8 cellular contexts compared by ENCODE assay signal in the genomic region with DNA sequence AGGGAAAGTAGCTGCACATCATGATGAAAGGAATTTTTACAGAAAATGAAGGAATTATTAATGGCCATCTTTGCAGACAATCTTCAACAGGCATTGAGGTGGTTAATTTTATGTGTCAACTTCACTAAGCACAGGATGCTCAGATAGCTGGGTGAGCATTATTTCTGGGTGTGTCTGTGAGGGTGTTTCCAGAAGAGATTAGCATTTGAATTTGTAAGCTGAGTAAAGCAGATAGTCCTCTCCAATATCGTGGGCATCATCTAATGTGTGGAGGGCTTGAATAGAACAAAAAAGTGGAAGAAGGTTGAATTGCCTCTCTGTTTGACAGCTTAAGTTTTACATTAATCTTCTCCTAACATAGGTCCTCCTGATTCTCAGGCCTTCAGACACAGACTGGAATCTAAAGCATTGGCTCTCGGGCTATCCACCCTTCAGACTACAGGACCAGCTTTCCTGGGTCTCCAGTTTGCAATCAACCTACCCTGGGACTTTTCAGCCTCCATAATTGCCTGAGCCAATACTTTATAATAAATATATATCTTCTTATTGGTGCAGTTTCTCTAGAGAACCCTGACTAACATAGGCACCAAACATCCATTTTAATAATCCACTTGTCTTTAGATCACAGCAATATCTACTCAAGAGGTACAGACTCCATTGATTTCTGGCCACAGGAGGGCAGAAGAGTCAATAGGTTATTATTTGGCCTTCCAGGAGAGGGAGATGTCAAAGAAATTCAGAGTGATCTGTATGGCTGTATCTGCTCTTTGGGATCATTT. TPM values are rescaled to one million over a fixed set of nuclear protein-coding genes. Genes with fewer than 3 reads are reported as not detected.
DNase-seq lines count a peak whose midpoint lies in the region; ATAC-seq, FAIRE-seq and TF ChIP-seq lines count a peak whose summit lies in the region.

No MANE protein-coding gene starts in this region.

- no peaks in the 10 kb centered on the region; the same call in 1 of the 2 replicates for H3K9me3 ChIP-seq in PC-9 (ENCODE audit: insufficient read depth, low read depth)
- H3K9me3 ChIP-seq in endothelial cell of umbilical vein (replicated peaks; ENCODE audit: control insufficient read depth, insufficient read depth, low read length), result no peaks in the 10 kb centered on the region

- no peak overlapping the region for H3K4me3 ChIP-seq in PC-9
- H3K4me3 ChIP-seq in endothelial cell of umbilical vein (replicated peaks in 1 of 3; ENCODE audit: insufficient read depth in 1 of 3, low read depth in 1 of 3, low read length in 3 of 3), result no peak overlapping the region

- H3K36me3 Mint-ChIP-seq in naive thymus-derived CD8-positive, alpha-beta T cell, result no peaks in the 10 kb centered on the region
- H3K36me3 Mint-ChIP-seq in mesothelial cell of epicardium, result no peaks in the 10 kb centered on the region

- H4K20me1 ChIP-seq in PC-9 (ENCODE audit: insufficient read depth) (no peaks in the 10 kb centered on the region), endothelial cell of umbilical vein (replicated peaks; ENCODE audit: control insufficient read depth, extremely low read depth, insufficient read depth, low read length) (no peaks in the 10 kb centered on the region)

- peaks cover 0 to 8% (median 1%) of the 10 kb centered on the region in 5 donors for H3K27me3 Mint-ChIP-seq in naive thymus-derived CD8-positive, alpha-beta T cell
- no peaks in the 10 kb centered on the region for H3K27me3 Mint-ChIP-seq in mesothelial cell of epicardium (ENCODE audit: low read depth)

- TF ChIP-seq CTCF in GM13977 (IDR thresholded peaks at IDR 0.05; ENCODE audit: extremely low read depth, insufficient read depth, missing control alignments) (peak; percentile 18), PC-9 (conservative IDR thresholded peaks at IDR 0.05) (peak; percentile 77), endothelial cell of umbilical vein (IDR thresholded peaks at IDR 0.05; ENCODE audit: extremely low read depth in 1 of 2, insufficient read depth in 1 of 2, low read depth in 1 of 2, low read length in 2 of 2) (peak in 1 of 2 donors; percentile 17), mesothelial cell of epicardium (IDR thresholded peaks at IDR 0.05; ENCODE audit: unreplicated experiment) (no peak)

- no peak for FAIRE-seq in endothelial cell of umbilical vein (lab: Jason Lieb, UNC)

- no peak overlapping the region for H3K27ac Mint-ChIP-seq in naive thymus-derived CD8-positive, alpha-beta T cell
- no peak overlapping the region for H3K27ac Mint-ChIP-seq in mesothelial cell of epicardium

- in situ Hi-C loops in GM13977 (cut with MboI; ENCODE audit: low pct_unique_long_range_greater_than_20kb, low sequenced_read_pairs, unreplicated experiment), result no loop called here

- intact Hi-C loops in PC-9 (cut with micrococcal nuclease; ENCODE audit: unreplicated experiment) (no loop called here), endothelial cell of umbilical vein (cut with micrococcal nuclease) (loop anchor here (1.0 to 10.0 kb wide), 2 partner anchors 133 to 483 kb away; no protein-coding TSS in a partner anchor)

- no peaks in the 10 kb centered on the region for H3F3A ChIP-seq in PC-9 (ENCODE audit: insufficient read depth, low read depth)

- H3K27ac ChIP-seq in PC-9 (no peak overlapping the region), endothelial cell of umbilical vein (ENCODE audit: insufficient read depth, low read depth, low read length) (no peak overlapping the region)

- BruUV-seq in PC-9 (replicated peaks; lab: Mats Ljungman, UMichigan) (no TSS peak), endothelial cell of umbilical vein (replicated peaks; lab: Mats Ljungman, UMichigan) (no TSS peak)

- H3K4me1 ChIP-seq in PC-9 (replicated peaks; ENCODE audit: insufficient read depth) (no peaks in the 10 kb centered on the region), endothelial cell of umbilical vein (ENCODE audit: control insufficient read depth, extremely low read depth, insufficient read depth, low read length) (no peaks in the 10 kb centered on the region)

- H3K4me1 Mint-ChIP-seq in naive thymus-derived CD8-positive, alpha-beta T cell, result peaks cover 0 to 2% (median 0%) of the 10 kb centered on the region in 4 donors
- peaks cover 10% of the 10 kb centered on the region for H3K4me1 Mint-ChIP-seq in mesothelial cell of epicardium

- peak; percentile 11 for DNase-seq in CD1c-positive myeloid dendritic cell (ENCODE audit: extremely low spot score)
- peak; percentile 17 for DNase-seq in GM13977 (ENCODE audit: low spot score)
- peak in 1 of 2 experiments; percentile 49 for DNase-seq in PC-9
- DNase-seq in endothelial cell of umbilical vein (ENCODE audit: low read depth, low spot score), result peak; percentile 18
- DNase-seq in naive thymus-derived CD8-positive, alpha-beta T cell, result peak in 5 of 10 donors; percentile 21 to 44 (median 38)
- DNase-seq in GM19240 (ENCODE audit: insufficient read length, low spot score), result no peak
- no peak for DNase-seq in mesothelial cell of epicardium (ENCODE audit: low spot score in 2 of 2, unreplicated experiment in 2 of 2)

- H3K27me3 ChIP-seq in PC-9 (ENCODE audit: insufficient read depth, low read depth) (no peaks in the 10 kb centered on the region), endothelial cell of umbilical vein (ENCODE audit: control insufficient read depth in 2 of 2, insufficient read depth in 2 of 2, low read length in 2 of 2) (no peaks in the 10 kb centered on the region)

- H3K36me3 ChIP-seq in PC-9 (ENCODE audit: low read depth) (no peaks in the 10 kb centered on the region), endothelial cell of umbilical vein (ENCODE audit: control insufficient read depth in 2 of 2, extremely low read depth in 1 of 2, insufficient read depth in 2 of 2, low read length in 2 of 2) (no peaks in the 10 kb centered on the region)

- peak; percentile 80 for ATAC-seq in HG03342 (IDR thresholded peaks at IDR 0.05; ENCODE audit: unreplicated experiment)
- ATAC-seq in naive thymus-derived CD8-positive, alpha-beta T cell, result peak; percentile 83

- H3K9me3 Mint-ChIP-seq in naive thymus-derived CD8-positive, alpha-beta T cell, result no peaks in the 10 kb centered on the region
- H3K9me3 Mint-ChIP-seq in mesothelial cell of epicardium, result no peaks in the 10 kb centered on the region

- H3K4me2 ChIP-seq in PC-9, result no peak overlapping the region
- no peak overlapping the region for H3K4me2 ChIP-seq in endothelial cell of umbilical vein (ENCODE audit: insufficient read depth, low read length)

- no peak overlapping the region for H2AFZ ChIP-seq in PC-9
- no peak overlapping the region for H2AFZ ChIP-seq in endothelial cell of umbilical vein (ENCODE audit: low read depth, low read length)

- H3K9me2 ChIP-seq in PC-9 (ENCODE audit: insufficient read depth), result no peaks in the 10 kb centered on the region

- no peak for TF ChIP-seq POLR2A in endothelial cell of umbilical vein (IDR thresholded peaks at IDR 0.05; ENCODE audit: low read depth, low read length)

- POLR2A ChIA-PET in PC-9 (lab: Charles Lee; ENCODE audit: unreplicated experiment) (interaction anchor here (0.6 kb wide), 1 partner anchor 214 kb away, joined by 4 read pairs; a partner anchor contains a TSS), endothelial cell of umbilical vein (lab: Charles Lee) (no interaction called here)
- POLR2A ChIA-PET in naive thymus-derived CD8-positive, alpha-beta T cell (lab: Charles Lee), result interaction anchor here (1.7 kb wide), 1 partner anchor 11 kb away, joined by 8 read pairs; a partner anchor contains a TSS

- no peaks in the 10 kb centered on the region for H3K9me1 ChIP-seq in endothelial cell of umbilical vein (replicated peaks; ENCODE audit: control insufficient read depth, extremely low read depth, insufficient read depth, low read length)

- H3K4me3 Mint-ChIP-seq in naive thymus-derived CD8-positive, alpha-beta T cell, result no peak overlapping the region
- no peak overlapping the region for H3K4me3 Mint-ChIP-seq in mesothelial cell of epicardium

- CTCF ChIA-PET in PC-9 (lab: Charles Lee), result interaction anchor here (0.6 to 1.5 kb wide), 2 partner anchors 113 to 133 kb away, joined by 4 read pairs; no protein-coding TSS in a partner anchor
- CTCF ChIA-PET in endothelial cell of umbilical vein (lab: Charles Lee), result interaction anchor here (0.9 to 8.4 kb wide), 3 partner anchors 10 to 133 kb away, joined by 3 to 67 read pairs (median 13); a partner anchor contains a TSS

- H3K79me2 ChIP-seq in PC-9 (ENCODE audit: low read depth), result no peaks in the 10 kb centered on the region
- H3K79me2 ChIP-seq in endothelial cell of umbilical vein (ENCODE audit: control insufficient read depth, insufficient read depth, low read length), result no peaks in the 10 kb centered on the region

- dilution Hi-C loops in endothelial cell of umbilical vein (cut with MboI; ENCODE audit: extremely low pct_ligation_motif_present, low sequenced_read_pairs), result no loop called here

- no peak overlapping the region for H3K9ac ChIP-seq in endothelial cell of umbilical vein (replicated peaks; ENCODE audit: extremely low read depth, insufficient read depth, low read length)

TF ChIP-seq in endothelial cell of umbilical vein, 7 proteins besides CTCF, POLR2A, EP300 and RAD21 (continues in another document):
- no peak for TF ChIP-seq JUN (IDR thresholded peaks at IDR 0.05; ENCODE audit: borderline replicate concordance, insufficient read depth, insufficient read length, low read depth)

RNA-seq across cellular contexts. Expression of a gene that starts 10.5 kb away (rescaled TPM):
- total RNA-seq in PC-9 (2021) (8.0 and 9.2 TPM in 2 replicates), endothelial cell of umbilical vein (2.9 and 3.5 TPM in 2 replicates), mesothelial cell of epicardium (4.0 to 4.4 TPM (median 4.1 TPM) in 3 replicates)
- 0.58 and 0.64 TPM in 2 replicates for polyA plus RNA-seq in endothelial cell of umbilical vein
- 0.65 and 0.81 TPM in 2 replicates for polyA plus RNA-seq in endothelial cell of umbilical vein (2011; cell fraction: cytosol; rRNA removed)
- 1.6 and 2.1 TPM in 2 replicates for polyA plus RNA-seq in endothelial cell of umbilical vein (2011; cell fraction: nucleus; rRNA removed)
- 0.61 and 1.4 TPM in 2 replicates for polyA plus RNA-seq in endothelial cell of umbilical vein (2012)
- polyA minus RNA-seq in endothelial cell of umbilical vein, result 2.2 TPM in 2 replicates
- not detected for polyA minus RNA-seq in endothelial cell of umbilical vein (2011; cell fraction: cytosol; rRNA and poly(A)+ RNA removed)
- polyA minus RNA-seq in endothelial cell of umbilical vein (2011; cell fraction: nucleus; rRNA and poly(A)+ RNA removed), result 11.1 and 12.8 TPM in 2 replicates
- 1 to 10 TPM; 1.6 to 1.8 TPM for total RNA-seq in naive thymus-derived CD8-positive, alpha-beta T cell
- polyA plus RNA-seq in naive thymus-derived CD8-positive, alpha-beta T cell, result under 1 TPM; 0.10 to 0.94 (median 0.69) TPM

RNA-seq across cellular contexts. Expression of a gene that starts 33.7 kb away (rescaled TPM):
- total RNA-seq in PC-9 (2021) (not detected in 2 replicates), endothelial cell of umbilical vein (not detected in 2 replicates), mesothelial cell of epicardium (12.7 to 13.6 TPM (median 13.0 TPM) in 3 replicates)
- polyA plus RNA-seq in endothelial cell of umbilical vein, result not detected in 2 replicates
- not detected in 2 replicates for polyA plus RNA-seq in endothelial cell of umbilical vein (2011; cell fraction: cytosol; rRNA removed)
- polyA plus RNA-seq in endothelial cell of umbilical vein (2011; cell fraction: nucleus; rRNA removed), result not detected in 2 replicates
- polyA plus RNA-seq in endothelial cell of umbilical vein (2012), result not detected in 2 replicates
- not detected in 2 replicates for polyA minus RNA-seq in endothelial cell of umbilical vein
- polyA minus RNA-seq in endothelial cell of umbilical vein (2011; cell fraction: cytosol; rRNA and poly(A)+ RNA removed), result not detected
- not detected in 2 replicates for polyA minus RNA-seq in endothelial cell of umbilical vein (2011; cell fraction: nucleus; rRNA and poly(A)+ RNA removed)
- total RNA-seq in naive thymus-derived CD8-positive, alpha-beta T cell, result not detected
- polyA plus RNA-seq in naive thymus-derived CD8-positive, alpha-beta T cell, result not detected

Comparison
In these comparisons a context has a peak if more than half of its experiments do, and no peak if none do; other contexts are left out.
1. DNase-seq: peak in CD1c-positive myeloid dendritic cell (single experiment), GM13977 (single experiment) and endothelial cell of umbilical vein (single experiment); none in GM19240 (single experiment) and mesothelial cell of epicardium (0 of 2).
2. RNA of a gene that starts 33.7 kb away (total RNA-seq): 12.7 to 13.6 TPM in mesothelial cell of epicardium; not detected in PC-9, not detected in endothelial cell of umbilical vein and not detected in naive thymus-derived CD8-positive, alpha-beta T cell; every median in the first group is over 10 times any median in the second.